In genomic region chr2:173446722-173447121, GRCh38 we compare ENCODE assay signal across 21 cellular contexts.
DNase-seq lines count a peak whose midpoint lies in the region; ATAC-seq and TF ChIP-seq lines count a peak whose summit lies in the region.
"Had no signal": no experiment of that assay in that cellular context is flagged by ENCODE, and none has a peak within 500 bp of the region (broad histone marks: within the 10 kb centered on the region; RNA-seq: fewer than 3 reads in every experiment).

No MANE protein-coding gene starts in this region.

- no peak overlapping the region for H3K4me3 ChIP-seq in WERI-Rb-1 (ENCODE audit: low read depth, low read length)
- no peak overlapping the region for H3K4me3 ChIP-seq in epithelial cell of esophagus (ENCODE audit: low read length)
- H3K4me3 ChIP-seq: A549 had no signal

- no peaks in the 10 kb centered on the region for H3K9me3 Mint-ChIP-seq in activated T-cell treated with anti-CD3 and anti-CD28 coated beads, Interleukin-2, amount 50 U/mL, for 72 hours
- no peaks in the 10 kb centered on the region for H3K9me3 Mint-ChIP-seq in activated naive CD8-positive, alpha-beta T cell treated with anti-CD3 and anti-CD28 coated beads for 36 hours
- H3K9me3 Mint-ChIP-seq: CD4-positive, alpha-beta T cell had no signal

- DNase-seq in activated T-cell treated with anti-CD3 and anti-CD28 coated beads, Interleukin-2, amount 50 U/mL, for 72 hours: no peak
- DNase-seq in activated T-cell treated with anti-CD3 and anti-CD28 coated beads, Interleukin-2, amount 50 U/mL, for 48 hours: no peak
- DNase-seq in NCI-H82 treated with DMSO at 0.1 percent for 48 hours (lab: John Stamatoyannopoulos, UW; ENCODE audit: unreplicated experiment) (peak; percentile 80), WERI-Rb-1 (no peak), epithelial cell of esophagus (ENCODE audit: low read depth) (peak; percentile 49)
- DNase-seq in activated naive CD8-positive, alpha-beta T cell treated with anti-CD3 and anti-CD28 coated beads for 36 hours: no peak
- no peak for DNase-seq in activated naive CD4-positive, alpha-beta T cell (lab: John Stamatoyannopoulos, UW)
- DNase-seq: AML-193; Caco-2; CD4-positive, alpha-beta T cell; DMS153; DMS79; GF-D8; GOT3; H7 had no signal

- peak; percentile 28 to 32 for ATAC-seq in activated T-cell treated with anti-CD3 and anti-CD28 coated beads, Interleukin-2, amount 50 U/mL, for 72 hours (replicated peaks in 1 of 2)
- ATAC-seq in HG02852 (IDR thresholded peaks at IDR 0.05; ENCODE audit: unreplicated experiment): no peak
- ATAC-seq: A549 had no signal

- H3K4me1 Mint-ChIP-seq in activated T-cell treated with anti-CD3 and anti-CD28 coated beads, Interleukin-2, amount 50 U/mL, for 72 hours (ENCODE audit: low read depth): peaks cover 30% of the 10 kb centered on the region
- peaks cover 6% of the 10 kb centered on the region for H3K4me1 Mint-ChIP-seq in activated naive CD8-positive, alpha-beta T cell treated with anti-CD3 and anti-CD28 coated beads for 36 hours

- no peaks in the 10 kb centered on the region for H3K36me3 Mint-ChIP-seq in activated T-cell treated with anti-CD3 and anti-CD28 coated beads, Interleukin-2, amount 50 U/mL, for 72 hours (ENCODE audit: insufficient read depth in 2 of 2)
- no peaks in the 10 kb centered on the region for H3K36me3 Mint-ChIP-seq in activated naive CD8-positive, alpha-beta T cell treated with anti-CD3 and anti-CD28 coated beads for 36 hours
- H3K36me3 Mint-ChIP-seq: IgD-negative memory B cell had no signal

- peaks cover 11% of the 10 kb centered on the region for H3K9me3 ChIP-seq in WERI-Rb-1 (ENCODE audit: severe bottlenecking)
- H3K9me3 ChIP-seq: A549, Caco-2 had no signal

- H3K36me3 ChIP-seq in WERI-Rb-1: no peaks in the 10 kb centered on the region

- no peak overlapping the region for H3K27ac Mint-ChIP-seq in activated T-cell treated with anti-CD3 and anti-CD28 coated beads, Interleukin-2, amount 50 U/mL, for 72 hours
- H3K27ac Mint-ChIP-seq in activated naive CD8-positive, alpha-beta T cell treated with anti-CD3 and anti-CD28 coated beads for 36 hours: no peak overlapping the region
- H3K27ac Mint-ChIP-seq: CD4-positive, alpha-beta T cell; IgD-negative memory B cell had no signal

- TF ChIP-seq CTCF in WERI-Rb-1 (IDR thresholded peaks at IDR 0.05; ENCODE audit: low read depth, low read length) (no peak), epithelial cell of esophagus (IDR thresholded peaks at IDR 0.05; ENCODE audit: insufficient read depth, low read depth, low read length, missing control alignments) (no peak)

- no peaks in the 10 kb centered on the region for H3K27me3 ChIP-seq in WERI-Rb-1 (ENCODE audit: insufficient read depth, low read depth, severe bottlenecking)

- H3K4me3 Mint-ChIP-seq in activated T-cell treated with anti-CD3 and anti-CD28 coated beads, Interleukin-2, amount 50 U/mL, for 72 hours: no peak overlapping the region
- H3K4me3 Mint-ChIP-seq in activated naive CD8-positive, alpha-beta T cell treated with anti-CD3 and anti-CD28 coated beads for 36 hours: no peak overlapping the region
- H3K4me3 Mint-ChIP-seq: CD4-positive, alpha-beta T cell; IgD-negative memory B cell had no signal

- peaks cover 10% of the 10 kb centered on the region for H3K27me3 Mint-ChIP-seq in activated T-cell treated with anti-CD3 and anti-CD28 coated beads, Interleukin-2, amount 50 U/mL, for 72 hours (ENCODE audit: low read depth)
- no peaks in the 10 kb centered on the region for H3K27me3 Mint-ChIP-seq in activated naive CD8-positive, alpha-beta T cell treated with anti-CD3 and anti-CD28 coated beads for 36 hours

- peak overlapping the region; percentile 87 for H3K27ac ChIP-seq in WERI-Rb-1
- H3K27ac ChIP-seq: 22Rv1, A549, C4-2B, HL-60 had no signal

Comparison
In these comparisons a context has a peak if more than half of its experiments do, and no peak if none do; other contexts are left out.
1. DNase-seq: peak in NCI-H82 treated with DMSO at 0.1 percent for 48 hours (single experiment) and epithelial cell of esophagus (single experiment); none in activated T-cell treated with anti-CD3 and anti-CD28 coated beads, Interleukin-2, amount 50 U/mL, for 72 hours (0 of 2), activated T-cell treated with anti-CD3 and anti-CD28 coated beads, Interleukin-2, amount 50 U/mL, for 48 hours (0 of 2), WERI-Rb-1 (single experiment), activated naive CD8-positive, alpha-beta T cell treated with anti-CD3 and anti-CD28 coated beads for 36 hours (single experiment) and activated naive CD4-positive, alpha-beta T cell (0 of 4).